17 cellular contexts compared by ENCODE assay signal in genomic region chr3:180633722-180634121, GRCh38. TPM values are rescaled to one million over a fixed set of nuclear protein-coding genes. Genes with fewer than 3 reads are reported as not detected.
DNase-seq lines count a peak whose midpoint lies in the region; ATAC-seq, FAIRE-seq and TF ChIP-seq lines count a peak whose summit lies in the region.
"Had no signal": no experiment of that assay in that cellular context is flagged by ENCODE, and none has a peak within 500 bp of the region (broad histone marks: within the 10 kb centered on the region; RNA-seq: fewer than 3 reads in every experiment).

No MANE protein-coding gene starts in this region.

- TF ChIP-seq CTCF in HepG2 (CRISPR knock-in tag; IDR thresholded peaks at IDR 0.05): peak; percentile 34; the same call in 1 of the 2 replicates
- TF ChIP-seq CTCF in right lobe of liver (IDR thresholded peaks at IDR 0.05): no peak
- TF ChIP-seq CTCF in MM.1S (IDR thresholded peaks at IDR 0.05; ENCODE audit: low read length): peak; percentile 13; the same call in 1 of the 2 replicates
- peak; percentile 6 for TF ChIP-seq CTCF in brain microvascular endothelial cell (IDR thresholded peaks at IDR 0.05; ENCODE audit: low read depth, low read length, missing control alignments)
- no peak for TF ChIP-seq CTCF in hepatocyte (IDR thresholded peaks at IDR 0.05; ENCODE audit: poor library complexity)

- no peak for TF ChIP-seq RAD21 in HepG2 (CRISPR knock-in tag; IDR thresholded peaks at IDR 0.05)

- H3K36me3 ChIP-seq in HepG2 (replicated peaks in 1 of 2; ENCODE audit: control insufficient read depth in 1 of 2, insufficient read depth in 2 of 2, low read length in 2 of 2): no peaks in the 10 kb centered on the region
- H3K36me3 ChIP-seq in right lobe of liver: no peaks in the 10 kb centered on the region
- H3K36me3 ChIP-seq in MM.1S (replicated peaks; ENCODE audit: insufficient read depth, low read length): no peaks in the 10 kb centered on the region
- no peaks in the 10 kb centered on the region for H3K36me3 ChIP-seq in brain microvascular endothelial cell (replicated peaks)
- no peaks in the 10 kb centered on the region for H3K36me3 ChIP-seq in hepatocyte (replicated peaks; ENCODE audit: insufficient read depth, low read depth)
- H3K36me3 ChIP-seq: thoracic aorta had no signal

- no peak overlapping the region for H3K4me2 ChIP-seq in HepG2 (ENCODE audit: low read depth, low read length)
- no peak overlapping the region for H3K4me2 ChIP-seq in MM.1S (ENCODE audit: low read depth, low read length)
- H3K4me2 ChIP-seq in hepatocyte: no peak overlapping the region

- no peak for FAIRE-seq in HepG2 (lab: Jason Lieb, UNC)

- H3K4me3 ChIP-seq in HepG2 (replicated peaks in 1 of 3; ENCODE audit: insufficient read depth in 1 of 3, low read depth in 2 of 3, low read length in 3 of 3) (no peak overlapping the region), right lobe of liver (no peak overlapping the region), MM.1S (ENCODE audit: low read length) (no peak overlapping the region), brain microvascular endothelial cell (ENCODE audit: low read depth, low read length) (no peak overlapping the region), hepatocyte (no peak overlapping the region)
- H3K4me3 ChIP-seq: thoracic aorta had no signal

- H4K20me1 ChIP-seq in HepG2 (ENCODE audit: insufficient read depth, low read length) (no peaks in the 10 kb centered on the region), MM.1S (ENCODE audit: insufficient read depth, low read length) (no peaks in the 10 kb centered on the region), hepatocyte (ENCODE audit: insufficient read depth, poor library complexity, severe bottlenecking) (no peaks in the 10 kb centered on the region)

- no TSS peak for BruUV-seq in HepG2 (replicated peaks; lab: Mats Ljungman, UMichigan)

- ATAC-seq in HepG2 (peak; percentile 83), right lobe of liver (no peak), HG03342 (IDR thresholded peaks at IDR 0.05; ENCODE audit: unreplicated experiment) (no peak)
- peak; percentile 45 for ATAC-seq in stimulated activated effector memory CD8-positive, alpha-beta T cell treated with anti-CD3 and anti-CD28 coated beads, Interleukin-12 subunit alpha, Interleukin-12 subunit beta, amount 100 ng/mL, for 72 hours

- H3K9me2 ChIP-seq in MM.1S (replicated peaks; ENCODE audit: insufficient read depth, low read length) (no peaks in the 10 kb centered on the region), hepatocyte (replicated peaks; ENCODE audit: insufficient read depth) (no peaks in the 10 kb centered on the region)

- CTCF ChIA-PET in HepG2 (lab: Yijun Ruan, JAX; ENCODE audit: low intra/inter-chr PET ratio, low total read pairs): no interaction called here

- H3K27me3 ChIP-seq in HepG2 (ENCODE audit: control insufficient read depth in 1 of 2, insufficient read depth in 2 of 2, low read length in 2 of 2) (no peaks in the 10 kb centered on the region), right lobe of liver (no peaks in the 10 kb centered on the region), MM.1S (replicated peaks; ENCODE audit: insufficient read depth, low read length) (no peaks in the 10 kb centered on the region), brain microvascular endothelial cell (replicated peaks) (no peaks in the 10 kb centered on the region), hepatocyte (no peaks in the 10 kb centered on the region)

- no peak overlapping the region for H3K27ac Mint-ChIP-seq in stimulated activated effector memory CD8-positive, alpha-beta T cell treated with anti-CD3 and anti-CD28 coated beads, Interleukin-12 subunit alpha, Interleukin-12 subunit beta, amount 100 ng/mL, for 72 hours
- H3K27ac Mint-ChIP-seq: activated naive CD4-positive, alpha-beta T cell treated with anti-CD3 and anti-CD28 coated beads, Interleukin-2, amount 50 U/mL, for 24 hours had no signal

- H3K36me3 Mint-ChIP-seq in stimulated activated effector memory CD8-positive, alpha-beta T cell treated with anti-CD3 and anti-CD28 coated beads, Interleukin-12 subunit alpha, Interleukin-12 subunit beta, amount 100 ng/mL, for 72 hours: no peaks in the 10 kb centered on the region
- H3K36me3 Mint-ChIP-seq: activated naive CD4-positive, alpha-beta T cell treated with anti-CD3 and anti-CD28 coated beads, Interleukin-2, amount 50 U/mL, for 24 hours had no signal

- H3K9me3 ChIP-seq in HepG2 (ENCODE audit: low read length) (no peaks in the 10 kb centered on the region), right lobe of liver (no peaks in the 10 kb centered on the region), MM.1S (replicated peaks; ENCODE audit: insufficient read depth, low read length) (no peaks in the 10 kb centered on the region), hepatocyte (ENCODE audit: low read depth) (no peaks in the 10 kb centered on the region)
- H3K9me3 ChIP-seq: thoracic aorta had no signal

- WGBS in HepG2 (ENCODE audit: low lambda C conversion rate): 0% methylated on average over 1 of the region's 2 CpGs
- 20% methylated on average over 2 of the region's 2 CpGs for WGBS in right lobe of liver (ENCODE audit: insufficient coverage, low coverage, low lambda C conversion rate, missing lambda C conversion rate)
- 25% methylated on average over 2 of the region's 2 CpGs for WGBS in hepatocyte (ENCODE audit: low lambda C conversion rate, missing lambda C conversion rate)

- no peaks in the 10 kb centered on the region for H3K4me1 ChIP-seq in HepG2 (ENCODE audit: insufficient read depth, low read length)
- no peaks in the 10 kb centered on the region for H3K4me1 ChIP-seq in right lobe of liver
- no peaks in the 10 kb centered on the region for H3K4me1 ChIP-seq in MM.1S (ENCODE audit: low read length)
- no peaks in the 10 kb centered on the region for H3K4me1 ChIP-seq in hepatocyte (ENCODE audit: insufficient read depth)
- H3K4me1 ChIP-seq: parathyroid adenoma had no signal

- H3K9me3 Mint-ChIP-seq in stimulated activated effector memory CD8-positive, alpha-beta T cell treated with anti-CD3 and anti-CD28 coated beads, Interleukin-12 subunit alpha, Interleukin-12 subunit beta, amount 100 ng/mL, for 72 hours: no peaks in the 10 kb centered on the region

- no peaks in the 10 kb centered on the region for H3F3A ChIP-seq in MM.1S (ENCODE audit: insufficient read depth, low read length)

- POLR2A ChIA-PET in HepG2 (lab: Yijun Ruan, JAX): no interaction called here

- intact Hi-C loops in HepG2 (cut with micrococcal nuclease; ENCODE audit: unreplicated experiment) (no loop called here), right lobe of liver (cut with DNase I) (no loop called here)

- no peak for TF ChIP-seq POLR2A in HepG2 (IDR thresholded peaks at IDR 0.05; ENCODE audit: insufficient read depth in 1 of 2, low read depth in 2 of 2, low read length in 2 of 2)
- no peak for TF ChIP-seq POLR2A in right lobe of liver (IDR thresholded peaks at IDR 0.05)

- no peak overlapping the region for H2AFZ ChIP-seq in HepG2 (ENCODE audit: low read length)
- no peak overlapping the region for H2AFZ ChIP-seq in MM.1S (ENCODE audit: low read length)
- no peak overlapping the region for H2AFZ ChIP-seq in hepatocyte
- H2AFZ ChIP-seq: parathyroid adenoma had no signal

- no peak for DNase-seq in HepG2 (ENCODE audit: low spot score)
- no peak for DNase-seq in right lobe of liver
- no peak for DNase-seq in MM.1S
- no peak for DNase-seq in brain microvascular endothelial cell
- DNase-seq in stimulated activated effector memory CD8-positive, alpha-beta T cell treated with anti-CD3 and anti-CD28 coated beads, Interleukin-12 subunit alpha, Interleukin-12 subunit beta, amount 100 ng/mL, for 72 hours (ENCODE audit: low spot score in 2 of 2): no peak
- DNase-seq in hepatocyte (ENCODE audit: low spot score): no peak
- DNase-seq in NCI-H1092 (lab: John Stamatoyannopoulos, UW): no peak
- DNase-seq: activated CD4-positive, CD25-positive, alpha-beta regulatory T cell treated with anti-CD3 and anti-CD28 coated beads, Interleukin-2, amount 50 U/mL, for 72 hours; effector CD4-positive, alpha-beta T cell; foreskin fibroblast; NCI-H2081 treated with DMSO at 0.1 percent for 48 hours had no signal

- no peak for TF ChIP-seq EP300 in HepG2 (IDR thresholded peaks at IDR 0.05; ENCODE audit: low read depth in 2 of 2, low read length in 2 of 2)
- no peak for TF ChIP-seq EP300 in HepG2 (CRISPR knock-in tag; IDR thresholded peaks at IDR 0.05; ENCODE audit: borderline replicate concordance)

- in situ Hi-C loops in HepG2 (cut with HindIII; ENCODE audit: extremely low pct_ligation_motif_present, low pct_unique_long_range_greater_than_20kb): no loop called here
- in situ Hi-C loops in brain microvascular endothelial cell (cut with HindIII; ENCODE audit: low pct_ligation_motif_present, low sequenced_read_pairs): no loop called here

- H3K4me1 Mint-ChIP-seq in stimulated activated effector memory CD8-positive, alpha-beta T cell treated with anti-CD3 and anti-CD28 coated beads, Interleukin-12 subunit alpha, Interleukin-12 subunit beta, amount 100 ng/mL, for 72 hours: peaks cover 6% of the 10 kb centered on the region

- no peak overlapping the region for H3K4me3 Mint-ChIP-seq in stimulated activated effector memory CD8-positive, alpha-beta T cell treated with anti-CD3 and anti-CD28 coated beads, Interleukin-12 subunit alpha, Interleukin-12 subunit beta, amount 100 ng/mL, for 72 hours
- H3K4me3 Mint-ChIP-seq: activated naive CD4-positive, alpha-beta T cell treated with anti-CD3 and anti-CD28 coated beads, Interleukin-2, amount 50 U/mL, for 24 hours had no signal

- no peaks in the 10 kb centered on the region for H3K79me2 ChIP-seq in HepG2 (ENCODE audit: insufficient read depth, low read length)
- H3K79me2 ChIP-seq in MM.1S (ENCODE audit: low read length): no peaks in the 10 kb centered on the region
- H3K79me2 ChIP-seq in hepatocyte: no peaks in the 10 kb centered on the region
- H3K79me2 ChIP-seq: parathyroid adenoma had no signal

- H3K9ac ChIP-seq in HepG2 (ENCODE audit: insufficient read depth, low read depth, low read length): no peak overlapping the region
- no peak overlapping the region for H3K9ac ChIP-seq in MM.1S (ENCODE audit: low read length)
- H3K9ac ChIP-seq: parathyroid adenoma had no signal

- H3K27ac ChIP-seq in HepG2 (ENCODE audit: extremely low read length, insufficient read depth, low read length): no peak overlapping the region
- no peak overlapping the region for H3K27ac ChIP-seq in right lobe of liver
- no peak overlapping the region for H3K27ac ChIP-seq in MM.1S (ENCODE audit: low read length)
- H3K27ac ChIP-seq in brain microvascular endothelial cell: no peak overlapping the region
- no peak overlapping the region for H3K27ac ChIP-seq in hepatocyte
- H3K27ac ChIP-seq: parathyroid adenoma, thoracic aorta had no signal

RNA-seq across cellular contexts. Expression of gene TTC14, which starts 31.8 kb away (rescaled TPM):
- total RNA-seq in HepG2 (2016; rRNA removed; fragmentation: Illumina TruSeq; extraction: Trizol) (26.3 and 35.9 TPM in 2 replicates), right lobe of liver (10 to 100 TPM; 12.5 to 22.1 (median 20.3) TPM), hepatocyte (43.7 and 45.3 TPM in 2 replicates)
- 2.7 and 3.8 TPM in 2 replicates for total RNA-seq in HepG2 (2016; cell fraction: cytosol; rRNA removed; fragmentation: Illumina TruSeq; extraction: Trizol; ENCODE audit: low read depth)
- total RNA-seq in HepG2 (2016; cell fraction: insoluble cytoplasmic fraction; rRNA removed; fragmentation: Illumina TruSeq; extraction: Trizol): 23.5 and 37.8 TPM in 2 replicates
- 7.2 and 8.9 TPM in 2 replicates for total RNA-seq in HepG2 (2016; cell fraction: membrane; rRNA removed; fragmentation: Illumina TruSeq; extraction: Trizol)
- 64.5 and 65.2 TPM in 2 replicates for total RNA-seq in HepG2 (2016; cell fraction: nucleus; rRNA removed; fragmentation: Illumina TruSeq; extraction: Trizol)
- polyA plus RNA-seq in HepG2 (2011; rRNA removed) (18.8 and 28.1 TPM in 2 replicates), hepatocyte (21.5 and 25.0 TPM in 2 replicates)
- polyA plus RNA-seq in HepG2 (2011; cell fraction: cytosol; rRNA removed): 13.6 and 19.3 TPM in 2 replicates
- polyA plus RNA-seq in HepG2 (2011; cell fraction: nucleus; rRNA removed): 23.7 and 24.7 TPM in 2 replicates
- 21.5 and 23.5 TPM in 2 replicates for polyA plus RNA-seq in HepG2 (2012)
- 1.6 and 2.8 TPM in 2 replicates for polyA plus RNA-seq in HepG2 (2016; cell fraction: cytosol; fragmentation: Illumina TruSeq; extraction: Trizol; ENCODE audit: low read depth)
- polyA plus RNA-seq in HepG2 (2016; cell fraction: insoluble cytoplasmic fraction; fragmentation: Illumina TruSeq; extraction: Trizol; ENCODE audit: low read depth): 16.4 and 17.9 TPM in 2 replicates
- 3.4 and 4.4 TPM in 2 replicates for polyA plus RNA-seq in HepG2 (2016; cell fraction: membrane; fragmentation: Illumina TruSeq; extraction: Trizol; ENCODE audit: low read depth)
- 48.3 and 52.7 TPM in 2 replicates for polyA plus RNA-seq in HepG2 (2016; cell fraction: nucleus; fragmentation: Illumina TruSeq; extraction: Trizol; ENCODE audit: insufficient read depth, low read depth)
- polyA minus RNA-seq in HepG2 (2011; rRNA and poly(A)+ RNA removed; ENCODE audit: low replicate concordance): 33.6 and 39.7 TPM in 2 replicates
- 17.1 and 30.7 TPM in 2 replicates for polyA minus RNA-seq in HepG2 (2011; cell fraction: cytosol; rRNA and poly(A)+ RNA removed)
- polyA minus RNA-seq in HepG2 (2011; cell fraction: nucleus; rRNA and poly(A)+ RNA removed): 115 and 117 TPM in 2 replicates

RNA-seq across cellular contexts. Expression of gene CCDC39, which starts 45.6 kb away (rescaled TPM):
- not detected in 2 replicates for total RNA-seq in HepG2 (2016; rRNA removed; fragmentation: Illumina TruSeq; extraction: Trizol)
- total RNA-seq in HepG2 (2016; cell fraction: cytosol; rRNA removed; fragmentation: Illumina TruSeq; extraction: Trizol; ENCODE audit: low read depth): not detected in 2 replicates
- total RNA-seq in HepG2 (2016; cell fraction: insoluble cytoplasmic fraction; rRNA removed; fragmentation: Illumina TruSeq; extraction: Trizol): not detected in 2 replicates
- not detected in 2 replicates for total RNA-seq in HepG2 (2016; cell fraction: membrane; rRNA removed; fragmentation: Illumina TruSeq; extraction: Trizol)
- total RNA-seq in HepG2 (2016; cell fraction: nucleus; rRNA removed; fragmentation: Illumina TruSeq; extraction: Trizol): not detected in 2 replicates
- not detected in 2 replicates for polyA plus RNA-seq in HepG2 (2011; rRNA removed)
- polyA plus RNA-seq in HepG2 (2011; cell fraction: cytosol; rRNA removed): not detected in 2 replicates
- polyA plus RNA-seq in HepG2 (2011; cell fraction: nucleus; rRNA removed): not detected in 2 replicates
- not detected in 2 replicates for polyA plus RNA-seq in HepG2 (2012)
- not detected in 2 replicates for polyA plus RNA-seq in HepG2 (2016; cell fraction: cytosol; fragmentation: Illumina TruSeq; extraction: Trizol; ENCODE audit: low read depth)
- not detected in 2 replicates for polyA plus RNA-seq in HepG2 (2016; cell fraction: insoluble cytoplasmic fraction; fragmentation: Illumina TruSeq; extraction: Trizol; ENCODE audit: low read depth)
- not detected in 2 replicates for polyA plus RNA-seq in HepG2 (2016; cell fraction: membrane; fragmentation: Illumina TruSeq; extraction: Trizol; ENCODE audit: low read depth)
- not detected in 2 replicates for polyA plus RNA-seq in HepG2 (2016; cell fraction: nucleus; fragmentation: Illumina TruSeq; extraction: Trizol; ENCODE audit: insufficient read depth, low read depth)
- polyA minus RNA-seq in HepG2 (2011; rRNA and poly(A)+ RNA removed; ENCODE audit: low replicate concordance): not detected in 2 replicates
- not detected in 2 replicates for polyA minus RNA-seq in HepG2 (2011; cell fraction: cytosol; rRNA and poly(A)+ RNA removed)
- polyA minus RNA-seq in HepG2 (2011; cell fraction: nucleus; rRNA and poly(A)+ RNA removed): not detected in 2 replicates
- not detected for total RNA-seq in right lobe of liver
- total RNA-seq in hepatocyte: not detected in 2 replicates
- polyA plus RNA-seq in hepatocyte: not detected in 2 replicates
- total RNA-seq: bronchial epithelial cell, thoracic aorta had no signal
- polyA plus RNA-seq: AG04450 had no signal

Comparison
In these comparisons a context has a peak if more than half of its experiments do, and no peak if none do; other contexts are left out.
1. ATAC-seq: peak in HepG2 (single experiment) and stimulated activated effector memory CD8-positive, alpha-beta T cell treated with anti-CD3 and anti-CD28 coated beads, Interleukin-12 subunit alpha, Interleukin-12 subunit beta, amount 100 ng/mL, for 72 hours (single experiment); none in right lobe of liver (0 of 4) and HG03342 (single experiment).
2. CTCF ChIP-seq: peak in HepG2 (single experiment), MM.1S (single experiment) and brain microvascular endothelial cell (single experiment); none in right lobe of liver (0 of 4) and hepatocyte (single experiment).